ENCODE assay signal across 16 cellular contexts in genomic region chr3:115961390-115961789, GRCh38.
A peak's percentile ranks its signal among the peaks of the same experiment; 100 is the strongest.
DNase-seq lines count a peak whose midpoint lies in the region; ATAC-seq and TF ChIP-seq lines count a peak whose summit lies in the region.
"Had no signal": no experiment of that assay in that cellular context is flagged by ENCODE, and none has a peak within 500 bp of the region (broad histone marks: within the 10 kb centered on the region; RNA-seq: fewer than 3 reads in every experiment).

No MANE protein-coding gene starts in this region.

- ATAC-seq in Right ventricle myocardium superior (ENCODE audit: poor library complexity): peak; percentile 69
- ATAC-seq in right cardiac atrium: peak; percentile 35 to 72
- ATAC-seq in naive thymus-derived CD4-positive, alpha-beta T cell: no peak
- ATAC-seq: activated T-cell treated with anti-CD3 and anti-CD28 coated beads, Interleukin-2, amount 50 U/mL, for 4 hours had no signal

- peaks cover 0 to 7% (median 0%) of the 10 kb centered on the region in 5 donors for H3K27me3 Mint-ChIP-seq in naive thymus-derived CD4-positive, alpha-beta T cell
- H3K27me3 Mint-ChIP-seq: progenitor cell of endocrine pancreas had no signal

- no peak overlapping the region for H3K27ac Mint-ChIP-seq in naive thymus-derived CD4-positive, alpha-beta T cell
- H3K27ac Mint-ChIP-seq: activated naive CD8-positive, alpha-beta T cell; progenitor cell of endocrine pancreas had no signal

- TF ChIP-seq CTCF in right atrium auricular region (IDR thresholded peaks at IDR 0.05) (no peak), colonic mucosa (IDR thresholded peaks at IDR 0.05) (no peak)

- H3K36me3 ChIP-seq in right atrium auricular region (no peaks in the 10 kb centered on the region), colonic mucosa (no peaks in the 10 kb centered on the region)
- no peaks in the 10 kb centered on the region for H3K36me3 ChIP-seq in naive thymus-derived CD4-positive, alpha-beta T cell (ENCODE audit: control insufficient read depth in 2 of 3, insufficient read depth in 3 of 3, low read length in 3 of 3)

- intact Hi-C loops in Right ventricle myocardium superior (cut with DNase I): no loop called here
- intact Hi-C loops in right cardiac atrium (cut with DNase I): no loop called here
- intact Hi-C loops in naive thymus-derived CD4-positive, alpha-beta T cell (cut with micrococcal nuclease): no loop called here
- intact Hi-C loops in colonic mucosa (cut with DNase I): no loop called here

- 43% methylated on average over 4 of the region's 4 CpGs for WGBS in right cardiac atrium

- H3K27ac ChIP-seq in right atrium auricular region: no peak overlapping the region
- no peak overlapping the region for H3K27ac ChIP-seq in right cardiac atrium (ENCODE audit: low read length)
- no peak overlapping the region for H3K27ac ChIP-seq in naive thymus-derived CD4-positive, alpha-beta T cell (ENCODE audit: low read depth, low read length)
- H3K27ac ChIP-seq in colonic mucosa: no peak overlapping the region
- H3K27ac ChIP-seq: epithelial cell of prostate, testis had no signal

- no peak overlapping the region for H3K4me3 Mint-ChIP-seq in naive thymus-derived CD4-positive, alpha-beta T cell
- H3K4me3 Mint-ChIP-seq: activated naive CD8-positive, alpha-beta T cell; activated T-cell treated with anti-CD3 and anti-CD28 coated beads, Interleukin-2, amount 50 U/mL, for 4 hours had no signal

- H3K9me3 Mint-ChIP-seq in naive thymus-derived CD4-positive, alpha-beta T cell: peaks cover 0 to 2% (median 0%) of the 10 kb centered on the region in 11 donors
- H3K9me3 Mint-ChIP-seq: activated T-cell treated with anti-CD3 and anti-CD28 coated beads, Interleukin-2, amount 50 U/mL, for 4 hours had no signal

- H3K9me3 ChIP-seq in right atrium auricular region (no peaks in the 10 kb centered on the region), right cardiac atrium (ENCODE audit: control insufficient read depth, low read length) (no peaks in the 10 kb centered on the region), colonic mucosa (no peaks in the 10 kb centered on the region)
- no peaks in the 10 kb centered on the region for H3K9me3 ChIP-seq in naive thymus-derived CD4-positive, alpha-beta T cell (ENCODE audit: control insufficient read depth in 2 of 3, low read length in 3 of 3)
- H3K9me3 ChIP-seq: testis had no signal

- no peaks in the 10 kb centered on the region for H3K27me3 ChIP-seq in right atrium auricular region
- H3K27me3 ChIP-seq in right cardiac atrium (ENCODE audit: control insufficient read depth, insufficient read depth): no peaks in the 10 kb centered on the region
- H3K27me3 ChIP-seq in naive thymus-derived CD4-positive, alpha-beta T cell (ENCODE audit: control insufficient read depth in 2 of 2, insufficient read depth in 2 of 2, low read length in 2 of 2): no peaks in the 10 kb centered on the region
- no peaks in the 10 kb centered on the region for H3K27me3 ChIP-seq in colonic mucosa
- H3K27me3 ChIP-seq: testis had no signal

- H3K4me1 Mint-ChIP-seq in naive thymus-derived CD4-positive, alpha-beta T cell: no peaks in the 10 kb centered on the region

- no peak overlapping the region for H3K9ac ChIP-seq in colonic mucosa (ENCODE audit: low read depth in 2 of 2, low read length in 2 of 2)

- POLR2A ChIA-PET in naive thymus-derived CD4-positive, alpha-beta T cell (lab: Charles Lee): no interaction called here

- H3K4me1 ChIP-seq in right atrium auricular region: no peaks in the 10 kb centered on the region
- no peaks in the 10 kb centered on the region for H3K4me1 ChIP-seq in right cardiac atrium (ENCODE audit: control insufficient read depth, insufficient read depth, low read length)
- no peaks in the 10 kb centered on the region for H3K4me1 ChIP-seq in naive thymus-derived CD4-positive, alpha-beta T cell (ENCODE audit: control insufficient read depth in 2 of 2, insufficient read depth in 2 of 2, low read length in 2 of 2)
- H3K4me1 ChIP-seq in colonic mucosa: no peaks in the 10 kb centered on the region
- H3K4me1 ChIP-seq: testis had no signal

- DNase-seq in Right ventricle myocardium superior: peak; percentile 36
- DNase-seq in right atrium auricular region (ENCODE audit: low spot score): no peak
- peak; percentile 58 for DNase-seq in cerebellar cortex (ENCODE audit: low spot score)
- peak in 2 of 3 donors; percentile 20 to 47 for DNase-seq in right cardiac atrium
- DNase-seq in NCI-H774 (lab: John Stamatoyannopoulos, UW): no peak
- DNase-seq in naive thymus-derived CD4-positive, alpha-beta T cell: no peak
- DNase-seq in colonic mucosa: no peak
- no peak for DNase-seq in effector CD8-positive, alpha-beta T cell (lab: John Stamatoyannopoulos, UW)
- DNase-seq: activated CD4-positive, alpha-beta T cell treated with anti-CD3 and anti-CD28 coated beads, Interleukin-2, amount 50 U/mL, for 1 hour; activated T-cell treated with anti-CD3 and anti-CD28 coated beads, Interleukin-2, amount 50 U/mL, for 4 hours; central memory CD4-positive, alpha-beta T cell; NK-92 treated with Interleukin-12 subunit alpha and Interleukin-12 subunit beta, amount 100 ng/mL, for 24 hours had no signal

- CTCF ChIA-PET in naive thymus-derived CD4-positive, alpha-beta T cell (lab: Charles Lee): no interaction called here

- no peaks in the 10 kb centered on the region for H3K36me3 Mint-ChIP-seq in naive thymus-derived CD4-positive, alpha-beta T cell
- H3K36me3 Mint-ChIP-seq: activated naive CD8-positive, alpha-beta T cell had no signal

- no peak overlapping the region for H3K4me3 ChIP-seq in right atrium auricular region
- no peak overlapping the region for H3K4me3 ChIP-seq in right cardiac atrium (ENCODE audit: low read length)
- H3K4me3 ChIP-seq in naive thymus-derived CD4-positive, alpha-beta T cell (ENCODE audit: low read length): no peak overlapping the region
- no peak overlapping the region for H3K4me3 ChIP-seq in colonic mucosa
- H3K4me3 ChIP-seq: testis had no signal

Comparison
In these comparisons a context has a peak if more than half of its experiments do, and no peak if none do; other contexts are left out.
1. DNase-seq: peak in Right ventricle myocardium superior (single experiment), cerebellar cortex (single experiment) and right cardiac atrium (2 of 3); none in right atrium auricular region (single experiment), NCI-H774 (single experiment), naive thymus-derived CD4-positive, alpha-beta T cell (0 of 9), colonic mucosa (single experiment) and effector CD8-positive, alpha-beta T cell (single experiment).